Comparison of ENCODE assay signal across 1 cellular context in the genomic region with DNA sequence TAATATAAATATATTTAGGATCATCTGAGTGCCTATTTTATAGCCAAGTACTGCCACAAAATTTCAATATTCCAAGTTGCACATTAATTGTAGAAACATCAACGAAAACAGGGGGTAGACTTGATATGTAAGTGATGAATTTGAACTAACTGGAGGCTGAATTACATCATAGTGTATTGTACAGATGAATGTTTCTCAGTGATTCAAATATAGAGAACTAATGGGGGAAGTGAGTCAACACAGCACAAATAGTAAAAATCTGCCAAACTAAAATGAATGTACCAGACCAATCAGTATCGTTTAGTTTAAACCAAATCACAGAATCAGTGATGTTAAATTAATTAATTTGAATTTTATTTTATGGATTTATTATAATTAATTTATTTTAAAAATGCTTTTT.
TF ChIP-seq lines count a peak whose summit lies in the region.

No MANE protein-coding gene starts in this region.

TF ChIP-seq in IMR-90, 13 proteins besides CTCF, POLR2A, EP300 and RAD21:
- TF ChIP-seq CEBPB (IDR thresholded peaks at IDR 0.05; ENCODE audit: low read depth, low read length) (peak; percentile 29; the same call in 1 of the 2 replicates), MXI1 (IDR thresholded peaks at IDR 0.05; ENCODE audit: borderline replicate concordance, low read depth, low read length) (no peak)
